Comparison of ENCODE assay signal across 17 cellular contexts in genomic region chr6:38100380-38100779, GRCh38.
"Had no signal": no experiment of that assay in that cellular context is flagged by ENCODE, and none has a peak within 500 bp of the region (broad histone marks: within the 10 kb centered on the region; RNA-seq: fewer than 3 reads in every experiment).

No MANE protein-coding gene starts in this region.

- H3K4me3 ChIP-seq: gastroesophageal sphincter, left lung, right atrium auricular region, suprapubic skin, upper lobe of left lung had no signal

- H3K36me3 ChIP-seq: gastroesophageal sphincter, left lung, right atrium auricular region, suprapubic skin, upper lobe of left lung had no signal

- H3K4me1 ChIP-seq: left lung, right atrium auricular region, suprapubic skin, upper lobe of left lung had no signal

- H3K27me3 ChIP-seq: gastroesophageal sphincter, left lung, right atrium auricular region, suprapubic skin, upper lobe of left lung had no signal

- H3K9me3 ChIP-seq: gastroesophageal sphincter, left lung, right atrium auricular region, suprapubic skin, upper lobe of left lung had no signal

- ATAC-seq: effector memory CD8-positive, alpha-beta T cell; gastroesophageal sphincter; left lung; natural killer cell; stimulated activated memory B cell treated with anti-CD40 and anti-IgM and Interleukin-4, amounts not matched to agents 10 μg/mL and 1 μg/mL and 100 μg/mL, for 72 hours had no signal

- DNase-seq: activated B cell treated with CpG ODN at 0.5 μM for 24 hours; activated CD4-positive, alpha-beta T cell treated with anti-CD3 and anti-CD28 coated beads, Interleukin-2, amount 10 ng/mL, durations not matched to agents 7 days and 5 days; activated effector memory CD4-positive, alpha-beta T cell treated with anti-CD3 and anti-CD28 coated beads, Interleukin-2, amount 50 U/mL, for 16 hours; activated naive CD8-positive, alpha-beta T cell treated with anti-CD3 and anti-CD28 coated beads for 36 hours; activated T-cell treated with anti-CD3 and anti-CD28 coated beads for 4 hours; anterior cingulate cortex; cerebellar nuclear complex; effector memory CD8-positive, alpha-beta T cell; left lung; natural killer cell; posterior cingulate gyrus; upper lobe of left lung had no signal

- H3K27ac ChIP-seq: epithelial cell of prostate, gastroesophageal sphincter, left lung, right atrium auricular region, suprapubic skin, upper lobe of left lung had no signal
